In the genomic region with DNA sequence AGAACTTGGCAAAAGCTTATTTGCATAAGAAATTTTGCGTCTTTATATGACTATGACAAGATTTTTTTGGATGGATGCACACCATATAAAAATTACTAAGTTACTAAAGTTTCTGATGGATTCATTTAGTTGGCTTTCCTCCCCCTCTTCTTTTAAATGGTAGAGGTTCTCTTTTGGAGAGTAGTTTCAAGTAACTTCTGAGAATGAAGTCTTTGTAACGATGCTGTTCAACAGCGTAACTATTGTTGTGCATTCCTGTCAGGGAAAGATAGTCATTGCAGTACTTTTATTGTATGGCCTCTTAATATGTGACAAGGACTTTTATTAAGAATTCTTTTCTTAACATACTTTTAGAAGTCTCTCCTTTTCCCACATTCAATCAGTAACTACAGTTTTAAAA, we compare ENCODE assay signal across 32 cellular contexts.
"Had no signal": no experiment of that assay in that cellular context is flagged by ENCODE, and none has a peak within 500 bp of the region (broad histone marks: within the 10 kb centered on the region; RNA-seq: fewer than 3 reads in every experiment).

No MANE protein-coding gene starts in this region.

- H3K4me1 Mint-ChIP-seq: activated B cell treated with CpG ODN at 0.5 μM for 24 hours; activated naive CD4-positive, alpha-beta T cell treated with anti-CD3 and anti-CD28 coated beads, Interleukin-2, amount 10 ng/mL, durations not matched to agents 7 days and 5 days; activated naive CD8-positive, alpha-beta T cell treated with anti-CD3 and anti-CD28 coated beads, Interleukin-2, amount 10 ng/mL, durations not matched to agents 7 days and 5 days had no signal

- ATAC-seq: activated CD4-positive, CD25-positive, alpha-beta regulatory T cell treated with anti-CD3 and anti-CD28 coated beads, Interleukin-2, amount 50 U/mL, for 24 hours; activated CD8-positive, alpha-beta memory T cell treated with anti-CD3 and anti-CD28 coated beads, Interleukin-2, amount 10 ng/mL, durations not matched to agents 7 days and 5 days; activated CD8-positive, alpha-beta T cell treated with anti-CD3 and anti-CD28 coated beads for 36 hours; effector memory CD8-positive, alpha-beta T cell; foreskin keratinocyte; T-cell had no signal

- H3K4me3 ChIP-seq: ascending aorta, breast epithelium, cardiac muscle cell, colonic mucosa, esophagus muscularis mucosa had no signal

- H3K4me3 Mint-ChIP-seq: activated B cell treated with CpG ODN at 0.5 μM for 24 hours; activated CD8-positive, alpha-beta memory T cell treated with anti-CD3 and anti-CD28 coated beads, Interleukin-2, amount 10 ng/mL, durations not matched to agents 7 days and 5 days; activated CD8-positive, alpha-beta T cell treated with anti-CD3 and anti-CD28 coated beads for 36 hours; activated naive CD4-positive, alpha-beta T cell treated with anti-CD3 and anti-CD28 coated beads, Interleukin-2, amount 10 ng/mL, durations not matched to agents 7 days and 5 days; activated naive CD8-positive, alpha-beta T cell treated with anti-CD3 and anti-CD28 coated beads, Interleukin-2, amount 10 ng/mL, durations not matched to agents 7 days and 5 days; effector memory CD8-positive, alpha-beta T cell; T-cell; T-helper 1 cell treated with Interleukin-12 subunit alpha and Interleukin-12 subunit beta and Interleukin-4 antibody, amounts not matched to agents 30 μg/mL and 1 μg/mL, for 36 hours had no signal

- H3K27me3 ChIP-seq: ascending aorta, breast epithelium, cardiac muscle cell, colonic mucosa, esophagus muscularis mucosa, foreskin keratinocyte had no signal

- H3K27me3 Mint-ChIP-seq: activated CD8-positive, alpha-beta memory T cell treated with anti-CD3 and anti-CD28 coated beads, Interleukin-2, amount 10 ng/mL, durations not matched to agents 7 days and 5 days; activated CD8-positive, alpha-beta T cell treated with anti-CD3 and anti-CD28 coated beads for 36 hours; activated naive CD4-positive, alpha-beta T cell treated with anti-CD3 and anti-CD28 coated beads, Interleukin-2, amount 10 ng/mL, durations not matched to agents 7 days and 5 days; effector memory CD8-positive, alpha-beta T cell had no signal

- H3K36me3 Mint-ChIP-seq: activated CD8-positive, alpha-beta memory T cell treated with anti-CD3 and anti-CD28 coated beads, Interleukin-2, amount 10 ng/mL, durations not matched to agents 7 days and 5 days; activated naive CD4-positive, alpha-beta T cell treated with anti-CD3 and anti-CD28 coated beads, Interleukin-2, amount 10 ng/mL, durations not matched to agents 7 days and 5 days; activated naive CD4-positive, alpha-beta T cell treated with anti-CD3 and anti-CD28 coated beads, Interleukin-2, amount 50 U/mL, for 72 hours had no signal

- H3K9me3 Mint-ChIP-seq: activated B cell treated with CpG ODN at 0.5 μM for 24 hours; activated CD8-positive, alpha-beta T cell treated with anti-CD3 and anti-CD28 coated beads for 36 hours; activated naive CD4-positive, alpha-beta T cell treated with anti-CD3 and anti-CD28 coated beads, Interleukin-2, amount 10 ng/mL, durations not matched to agents 7 days and 5 days; activated naive CD4-positive, alpha-beta T cell treated with anti-CD3 and anti-CD28 coated beads, Interleukin-2, amount 50 U/mL, for 72 hours; activated naive CD8-positive, alpha-beta T cell treated with anti-CD3 and anti-CD28 coated beads, Interleukin-2, amount 10 ng/mL, durations not matched to agents 7 days and 5 days; activated T-cell treated with anti-CD3 and anti-CD28 coated beads, Interleukin-2, amount 50 U/mL, for 72 hours; brain; effector memory CD8-positive, alpha-beta T cell; T-cell; T-helper 1 cell treated with Interleukin-12 subunit alpha and Interleukin-12 subunit beta and Interleukin-4 antibody, amounts not matched to agents 30 μg/mL and 1 μg/mL, for 36 hours had no signal

- H3K9me3 ChIP-seq: ascending aorta, breast epithelium, colonic mucosa, esophagus muscularis mucosa had no signal

- H3K27ac Mint-ChIP-seq: activated B cell treated with CpG ODN at 0.5 μM for 24 hours; activated CD8-positive, alpha-beta memory T cell treated with anti-CD3 and anti-CD28 coated beads, Interleukin-2, amount 10 ng/mL, durations not matched to agents 7 days and 5 days; activated CD8-positive, alpha-beta T cell treated with anti-CD3 and anti-CD28 coated beads for 36 hours; activated naive CD4-positive, alpha-beta T cell treated with anti-CD3 and anti-CD28 coated beads, Interleukin-2, amount 10 ng/mL, durations not matched to agents 7 days and 5 days; activated naive CD4-positive, alpha-beta T cell treated with anti-CD3 and anti-CD28 coated beads, Interleukin-2, amount 50 U/mL, for 72 hours; activated naive CD8-positive, alpha-beta T cell treated with anti-CD3 and anti-CD28 coated beads, Interleukin-2, amount 10 ng/mL, durations not matched to agents 7 days and 5 days; activated T-cell treated with anti-CD3 and anti-CD28 coated beads, Interleukin-2, amount 50 U/mL, for 72 hours; effector memory CD8-positive, alpha-beta T cell; T-cell; T-helper 1 cell treated with Interleukin-12 subunit alpha and Interleukin-12 subunit beta and Interleukin-4 antibody, amounts not matched to agents 30 μg/mL and 1 μg/mL, for 36 hours had no signal

- H3K4me1 ChIP-seq: breast epithelium, colonic mucosa had no signal

- DNase-seq: activated B cell treated with CpG ODN at 0.5 μM for 24 hours; activated CD4-positive, alpha-beta T cell treated with anti-CD3 and anti-CD28 coated beads for 48 hours; activated CD4-positive, alpha-beta T cell treated with anti-CD3 and anti-CD28 coated beads, Interleukin-2, amount 50 U/mL, for 1 hour; activated CD4-positive, alpha-beta T cell treated with anti-CD3 and anti-CD28 coated beads, Interleukin-2, amount 50 U/mL, for 48 hours; activated CD8-positive, alpha-beta memory T cell treated with anti-CD3 and anti-CD28 coated beads, Interleukin-2, amount 10 ng/mL, durations not matched to agents 7 days and 5 days; activated CD8-positive, alpha-beta memory T cell treated with anti-CD3 and anti-CD28 coated beads, Interleukin-2, amount 50 U/mL, for 4 hours; activated CD8-positive, alpha-beta T cell treated with anti-CD3 and anti-CD28 coated beads for 36 hours; activated gamma-delta T cell; activated naive CD4-positive, alpha-beta T cell; activated naive CD4-positive, alpha-beta T cell treated with anti-CD3 and anti-CD28 coated beads, Interleukin-2, amount 10 ng/mL, durations not matched to agents 7 days and 5 days; activated naive CD8-positive, alpha-beta T cell treated with anti-CD3 and anti-CD28 coated beads, Interleukin-2, amount 10 ng/mL, durations not matched to agents 7 days and 5 days; activated T-cell treated with anti-CD3 and anti-CD28 coated beads, Interleukin-2, amount 50 U/mL, for 1 hour; activated T-cell treated with anti-CD3 and anti-CD28 coated beads, Interleukin-2, amount 50 U/mL, for 72 hours; central memory CD4-positive, alpha-beta T cell; cerebellar nuclear complex; colonic mucosa; effector memory CD8-positive, alpha-beta T cell; erythroblast; foreskin keratinocyte; glutamatergic neuron; SW 1271; T-cell; T1000; WERI-Rb-1 had no signal

- H3K36me3 ChIP-seq: ascending aorta, breast epithelium, cardiac muscle cell, colonic mucosa, esophagus muscularis mucosa, WERI-Rb-1 had no signal

- H3K27ac ChIP-seq: breast epithelium, cardiac muscle cell, colonic mucosa, esophagus muscularis mucosa, foreskin keratinocyte, WERI-Rb-1 had no signal
